1 cellular context compared by ENCODE assay signal in the genomic region with DNA sequence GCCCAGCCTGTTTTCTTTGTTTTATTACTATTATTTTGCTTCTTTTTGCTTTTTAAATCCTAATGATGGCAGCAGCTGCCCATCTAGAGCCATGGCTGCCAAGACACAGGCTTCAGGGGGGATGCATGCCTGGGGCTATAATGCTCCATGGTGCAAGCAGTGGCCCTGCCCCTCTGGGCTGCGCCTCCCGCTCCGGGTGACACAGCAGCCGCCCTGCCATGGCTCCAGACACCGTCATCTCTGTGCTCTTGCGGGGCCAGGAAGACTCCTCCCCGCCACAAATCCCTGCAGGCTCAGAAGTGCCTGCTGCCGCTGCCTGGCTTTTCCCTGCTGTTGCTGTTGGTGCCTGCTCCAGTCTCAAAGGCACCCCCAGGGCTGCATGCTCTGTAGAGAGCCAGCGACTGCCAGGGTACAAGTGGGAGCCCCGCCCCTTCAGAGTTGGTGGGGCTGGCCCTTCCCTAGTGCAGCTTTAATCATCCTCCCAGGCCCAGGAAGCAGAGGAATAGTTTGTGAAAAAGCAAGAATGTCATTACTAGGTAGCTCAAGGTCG.
TF ChIP-seq lines count a peak whose summit lies in the region.

No MANE protein-coding gene starts in this region.

TF ChIP-seq in GM23338, 12 proteins besides CTCF, POLR2A, EP300 and RAD21 (continued from another document):
- no peak for TF ChIP-seq REST (IDR thresholded peaks at IDR 0.05; ENCODE audit: unreplicated experiment)
